Comparison of ENCODE assay signal across 1 cellular context in the genomic region with DNA sequence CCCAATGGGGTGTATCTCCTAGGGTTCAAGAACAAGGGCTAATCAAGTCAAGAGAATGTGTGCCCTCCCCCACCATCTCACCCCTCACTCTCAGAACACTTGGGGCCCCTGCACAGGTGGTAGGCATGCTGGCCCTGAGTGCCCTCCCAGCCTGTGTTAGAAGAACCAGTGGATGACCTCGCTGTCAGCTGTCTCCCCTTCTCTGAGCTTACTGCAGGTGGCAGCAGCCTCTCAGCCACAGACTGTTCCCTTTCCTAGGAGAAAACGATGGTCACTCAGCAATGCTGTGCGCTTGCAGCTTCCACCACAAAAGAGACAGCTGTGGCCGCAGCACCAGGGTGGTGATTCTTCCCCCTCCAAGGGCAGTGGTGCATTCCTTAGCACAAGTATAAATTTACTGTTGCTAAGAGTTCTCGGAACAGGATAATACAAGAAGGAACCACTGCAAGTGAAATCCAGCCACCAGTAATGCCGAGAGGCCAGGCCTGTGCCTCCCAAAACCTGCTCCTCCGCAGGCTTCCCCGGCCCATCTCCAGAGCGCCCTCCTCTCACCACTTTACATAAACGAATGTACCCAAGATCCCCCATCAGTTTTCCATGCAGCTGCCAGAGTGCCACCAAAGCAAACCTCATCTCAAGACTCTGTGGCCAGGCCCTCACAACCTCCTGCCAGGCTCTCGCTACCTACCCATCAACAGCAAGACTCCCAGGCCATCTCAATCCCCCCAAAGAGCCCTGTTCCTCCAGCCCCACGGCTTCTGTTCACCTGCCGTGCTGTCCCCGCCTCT.
TF ChIP-seq lines count a peak whose summit lies in the region.

No MANE protein-coding gene starts in this region.

TF ChIP-seq in HepG2, 621 proteins besides CTCF, POLR2A, EP300 and RAD21 (continued from another document and continues in another):
- TF ChIP-seq, protein P1, sequence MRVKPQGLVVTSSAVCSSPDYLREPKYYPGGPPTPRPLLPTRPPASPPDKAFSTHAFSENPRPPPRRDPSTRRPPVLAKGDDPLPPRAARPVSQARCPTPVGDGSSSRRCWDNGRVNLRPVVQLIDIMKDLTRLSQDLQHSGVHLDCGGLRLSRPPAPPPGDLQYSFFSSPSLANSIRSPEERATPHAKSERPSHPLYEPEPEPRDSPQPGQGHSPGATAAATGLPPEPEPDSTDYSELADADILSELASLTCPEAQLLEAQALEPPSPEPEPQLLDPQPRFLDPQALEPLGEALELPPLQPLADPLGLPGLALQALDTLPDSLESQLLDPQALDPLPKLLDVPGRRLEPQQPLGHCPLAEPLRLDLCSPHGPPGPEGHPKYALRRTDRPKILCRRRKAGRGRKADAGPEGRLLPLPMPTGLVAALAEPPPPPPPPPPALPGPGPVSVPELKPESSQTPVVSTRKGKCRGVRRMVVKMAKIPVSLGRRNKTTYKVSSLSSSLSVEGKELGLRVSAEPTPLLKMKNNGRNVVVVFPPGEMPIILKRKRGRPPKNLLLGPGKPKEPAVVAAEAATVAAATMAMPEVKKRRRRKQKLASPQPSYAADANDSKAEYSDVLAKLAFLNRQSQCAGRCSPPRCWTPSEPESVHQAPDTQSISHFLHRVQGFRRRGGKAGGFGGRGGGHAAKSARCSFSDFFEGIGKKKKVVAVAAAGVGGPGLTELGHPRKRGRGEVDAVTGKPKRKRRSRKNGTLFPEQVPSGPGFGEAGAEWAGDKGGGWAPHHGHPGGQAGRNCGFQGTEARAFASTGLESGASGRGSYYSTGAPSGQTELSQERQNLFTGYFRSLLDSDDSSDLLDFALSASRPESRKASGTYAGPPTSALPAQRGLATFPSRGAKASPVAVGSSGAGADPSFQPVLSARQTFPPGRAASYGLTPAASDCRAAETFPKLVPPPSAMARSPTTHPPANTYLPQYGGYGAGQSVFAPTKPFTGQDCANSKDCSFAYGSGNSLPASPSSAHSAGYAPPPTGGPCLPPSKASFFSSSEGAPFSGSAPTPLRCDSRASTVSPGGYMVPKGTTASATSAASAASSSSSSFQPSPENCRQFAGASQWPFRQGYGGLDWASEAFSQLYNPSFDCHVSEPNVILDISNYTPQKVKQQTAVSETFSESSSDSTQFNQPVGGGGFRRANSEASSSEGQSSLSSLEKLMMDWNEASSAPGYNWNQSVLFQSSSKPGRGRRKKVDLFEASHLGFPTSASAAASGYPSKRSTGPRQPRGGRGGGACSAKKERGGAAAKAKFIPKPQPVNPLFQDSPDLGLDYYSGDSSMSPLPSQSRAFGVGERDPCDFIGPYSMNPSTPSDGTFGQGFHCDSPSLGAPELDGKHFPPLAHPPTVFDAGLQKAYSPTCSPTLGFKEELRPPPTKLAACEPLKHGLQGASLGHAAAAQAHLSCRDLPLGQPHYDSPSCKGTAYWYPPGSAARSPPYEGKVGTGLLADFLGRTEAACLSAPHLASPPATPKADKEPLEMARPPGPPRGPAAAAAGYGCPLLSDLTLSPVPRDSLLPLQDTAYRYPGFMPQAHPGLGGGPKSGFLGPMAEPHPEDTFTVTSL (CRISPR knock-in tag; IDR thresholded peaks at IDR 0.05; ENCODE audit: borderline replicate concordance), result no peak
- TF ChIP-seq, protein P2, sequence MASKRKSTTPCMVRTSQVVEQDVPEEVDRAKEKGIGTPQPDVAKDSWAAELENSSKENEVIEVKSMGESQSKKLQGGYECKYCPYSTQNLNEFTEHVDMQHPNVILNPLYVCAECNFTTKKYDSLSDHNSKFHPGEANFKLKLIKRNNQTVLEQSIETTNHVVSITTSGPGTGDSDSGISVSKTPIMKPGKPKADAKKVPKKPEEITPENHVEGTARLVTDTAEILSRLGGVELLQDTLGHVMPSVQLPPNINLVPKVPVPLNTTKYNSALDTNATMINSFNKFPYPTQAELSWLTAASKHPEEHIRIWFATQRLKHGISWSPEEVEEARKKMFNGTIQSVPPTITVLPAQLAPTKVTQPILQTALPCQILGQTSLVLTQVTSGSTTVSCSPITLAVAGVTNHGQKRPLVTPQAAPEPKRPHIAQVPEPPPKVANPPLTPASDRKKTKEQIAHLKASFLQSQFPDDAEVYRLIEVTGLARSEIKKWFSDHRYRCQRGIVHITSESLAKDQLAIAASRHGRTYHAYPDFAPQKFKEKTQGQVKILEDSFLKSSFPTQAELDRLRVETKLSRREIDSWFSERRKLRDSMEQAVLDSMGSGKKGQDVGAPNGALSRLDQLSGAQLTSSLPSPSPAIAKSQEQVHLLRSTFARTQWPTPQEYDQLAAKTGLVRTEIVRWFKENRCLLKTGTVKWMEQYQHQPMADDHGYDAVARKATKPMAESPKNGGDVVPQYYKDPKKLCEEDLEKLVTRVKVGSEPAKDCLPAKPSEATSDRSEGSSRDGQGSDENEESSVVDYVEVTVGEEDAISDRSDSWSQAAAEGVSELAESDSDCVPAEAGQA (IDR thresholded peaks at IDR 0.05; ENCODE audit: low read depth), result no peak
- TF ChIP-seq, protein P2 (CRISPR knock-in tag; IDR thresholded peaks at IDR 0.05; ENCODE audit: borderline replicate concordance), result no peak
- TF ChIP-seq CREM (IDR thresholded peaks at IDR 0.05), result no peak
- TF ChIP-seq CREM (CRISPR knock-in tag; IDR thresholded peaks at IDR 0.05), result no peak
- TF ChIP-seq, protein P3, sequence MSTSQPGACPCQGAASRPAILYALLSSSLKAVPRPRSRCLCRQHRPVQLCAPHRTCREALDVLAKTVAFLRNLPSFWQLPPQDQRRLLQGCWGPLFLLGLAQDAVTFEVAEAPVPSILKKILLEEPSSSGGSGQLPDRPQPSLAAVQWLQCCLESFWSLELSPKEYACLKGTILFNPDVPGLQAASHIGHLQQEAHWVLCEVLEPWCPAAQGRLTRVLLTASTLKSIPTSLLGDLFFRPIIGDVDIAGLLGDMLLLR (CRISPR knock-in tag; IDR thresholded peaks at IDR 0.05), result no peak
- no peak for TF ChIP-seq RBM22 (optimal IDR thresholded peaks at IDR 0.05; ENCODE audit: low read length)
- TF ChIP-seq, protein P4, sequence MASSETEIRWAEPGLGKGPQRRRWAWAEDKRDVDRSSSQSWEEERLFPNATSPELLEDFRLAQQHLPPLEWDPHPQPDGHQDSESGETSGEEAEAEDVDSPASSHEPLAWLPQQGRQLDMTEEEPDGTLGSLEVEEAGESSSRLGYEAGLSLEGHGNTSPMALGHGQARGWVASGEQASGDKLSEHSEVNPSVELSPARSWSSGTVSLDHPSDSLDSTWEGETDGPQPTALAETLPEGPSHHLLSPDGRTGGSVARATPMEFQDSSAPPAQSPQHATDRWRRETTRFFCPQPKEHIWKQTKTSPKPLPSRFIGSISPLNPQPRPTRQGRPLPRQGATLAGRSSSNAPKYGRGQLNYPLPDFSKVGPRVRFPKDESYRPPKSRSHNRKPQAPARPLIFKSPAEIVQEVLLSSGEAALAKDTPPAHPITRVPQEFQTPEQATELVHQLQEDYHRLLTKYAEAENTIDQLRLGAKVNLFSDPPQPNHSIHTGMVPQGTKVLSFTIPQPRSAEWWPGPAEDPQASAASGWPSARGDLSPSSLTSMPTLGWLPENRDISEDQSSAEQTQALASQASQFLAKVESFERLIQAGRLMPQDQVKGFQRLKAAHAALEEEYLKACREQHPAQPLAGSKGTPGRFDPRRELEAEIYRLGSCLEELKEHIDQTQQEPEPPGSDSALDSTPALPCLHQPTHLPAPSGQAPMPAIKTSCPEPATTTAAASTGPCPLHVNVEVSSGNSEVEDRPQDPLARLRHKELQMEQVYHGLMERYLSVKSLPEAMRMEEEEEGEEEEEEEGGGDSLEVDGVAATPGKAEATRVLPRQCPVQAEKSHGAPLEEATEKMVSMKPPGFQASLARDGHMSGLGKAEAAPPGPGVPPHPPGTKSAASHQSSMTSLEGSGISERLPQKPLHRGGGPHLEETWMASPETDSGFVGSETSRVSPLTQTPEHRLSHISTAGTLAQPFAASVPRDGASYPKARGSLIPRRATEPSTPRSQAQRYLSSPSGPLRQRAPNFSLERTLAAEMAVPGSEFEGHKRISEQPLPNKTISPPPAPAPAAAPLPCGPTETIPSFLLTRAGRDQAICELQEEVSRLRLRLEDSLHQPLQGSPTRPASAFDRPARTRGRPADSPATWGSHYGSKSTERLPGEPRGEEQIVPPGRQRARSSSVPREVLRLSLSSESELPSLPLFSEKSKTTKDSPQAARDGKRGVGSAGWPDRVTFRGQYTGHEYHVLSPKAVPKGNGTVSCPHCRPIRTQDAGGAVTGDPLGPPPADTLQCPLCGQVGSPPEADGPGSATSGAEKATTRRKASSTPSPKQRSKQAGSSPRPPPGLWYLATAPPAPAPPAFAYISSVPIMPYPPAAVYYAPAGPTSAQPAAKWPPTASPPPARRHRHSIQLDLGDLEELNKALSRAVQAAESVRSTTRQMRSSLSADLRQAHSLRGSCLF (CRISPR knock-in tag; IDR thresholded peaks at IDR 0.05; ENCODE audit: borderline replicate concordance), result no peak
- TF ChIP-seq, protein P5, sequence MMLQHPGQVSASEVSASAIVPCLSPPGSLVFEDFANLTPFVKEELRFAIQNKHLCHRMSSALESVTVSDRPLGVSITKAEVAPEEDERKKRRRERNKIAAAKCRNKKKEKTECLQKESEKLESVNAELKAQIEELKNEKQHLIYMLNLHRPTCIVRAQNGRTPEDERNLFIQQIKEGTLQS (CRISPR knock-in tag; IDR thresholded peaks at IDR 0.05), result no peak
- TF ChIP-seq ZNF564 (CRISPR knock-in tag; IDR thresholded peaks at IDR 0.05), result no peak
- TF ChIP-seq, protein P6, sequence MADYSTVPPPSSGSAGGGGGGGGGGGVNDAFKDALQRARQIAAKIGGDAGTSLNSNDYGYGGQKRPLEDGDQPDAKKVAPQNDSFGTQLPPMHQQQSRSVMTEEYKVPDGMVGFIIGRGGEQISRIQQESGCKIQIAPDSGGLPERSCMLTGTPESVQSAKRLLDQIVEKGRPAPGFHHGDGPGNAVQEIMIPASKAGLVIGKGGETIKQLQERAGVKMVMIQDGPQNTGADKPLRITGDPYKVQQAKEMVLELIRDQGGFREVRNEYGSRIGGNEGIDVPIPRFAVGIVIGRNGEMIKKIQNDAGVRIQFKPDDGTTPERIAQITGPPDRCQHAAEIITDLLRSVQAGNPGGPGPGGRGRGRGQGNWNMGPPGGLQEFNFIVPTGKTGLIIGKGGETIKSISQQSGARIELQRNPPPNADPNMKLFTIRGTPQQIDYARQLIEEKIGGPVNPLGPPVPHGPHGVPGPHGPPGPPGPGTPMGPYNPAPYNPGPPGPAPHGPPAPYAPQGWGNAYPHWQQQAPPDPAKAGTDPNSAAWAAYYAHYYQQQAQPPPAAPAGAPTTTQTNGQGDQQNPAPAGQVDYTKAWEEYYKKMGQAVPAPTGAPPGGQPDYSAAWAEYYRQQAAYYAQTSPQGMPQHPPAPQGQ (CRISPR knock-in tag; IDR thresholded peaks at IDR 0.05; ENCODE audit: borderline replicate concordance), result no peak
- no peak for TF ChIP-seq SATB2 (CRISPR knock-in tag; IDR thresholded peaks at IDR 0.05)
- no peak for TF ChIP-seq SCMH1 (CRISPR knock-in tag; IDR thresholded peaks at IDR 0.05; ENCODE audit: borderline replicate concordance)
- no peak for TF ChIP-seq JDP2 (CRISPR knock-in tag; IDR thresholded peaks at IDR 0.05; ENCODE audit: borderline replicate concordance)
- TF ChIP-seq, protein P7, sequence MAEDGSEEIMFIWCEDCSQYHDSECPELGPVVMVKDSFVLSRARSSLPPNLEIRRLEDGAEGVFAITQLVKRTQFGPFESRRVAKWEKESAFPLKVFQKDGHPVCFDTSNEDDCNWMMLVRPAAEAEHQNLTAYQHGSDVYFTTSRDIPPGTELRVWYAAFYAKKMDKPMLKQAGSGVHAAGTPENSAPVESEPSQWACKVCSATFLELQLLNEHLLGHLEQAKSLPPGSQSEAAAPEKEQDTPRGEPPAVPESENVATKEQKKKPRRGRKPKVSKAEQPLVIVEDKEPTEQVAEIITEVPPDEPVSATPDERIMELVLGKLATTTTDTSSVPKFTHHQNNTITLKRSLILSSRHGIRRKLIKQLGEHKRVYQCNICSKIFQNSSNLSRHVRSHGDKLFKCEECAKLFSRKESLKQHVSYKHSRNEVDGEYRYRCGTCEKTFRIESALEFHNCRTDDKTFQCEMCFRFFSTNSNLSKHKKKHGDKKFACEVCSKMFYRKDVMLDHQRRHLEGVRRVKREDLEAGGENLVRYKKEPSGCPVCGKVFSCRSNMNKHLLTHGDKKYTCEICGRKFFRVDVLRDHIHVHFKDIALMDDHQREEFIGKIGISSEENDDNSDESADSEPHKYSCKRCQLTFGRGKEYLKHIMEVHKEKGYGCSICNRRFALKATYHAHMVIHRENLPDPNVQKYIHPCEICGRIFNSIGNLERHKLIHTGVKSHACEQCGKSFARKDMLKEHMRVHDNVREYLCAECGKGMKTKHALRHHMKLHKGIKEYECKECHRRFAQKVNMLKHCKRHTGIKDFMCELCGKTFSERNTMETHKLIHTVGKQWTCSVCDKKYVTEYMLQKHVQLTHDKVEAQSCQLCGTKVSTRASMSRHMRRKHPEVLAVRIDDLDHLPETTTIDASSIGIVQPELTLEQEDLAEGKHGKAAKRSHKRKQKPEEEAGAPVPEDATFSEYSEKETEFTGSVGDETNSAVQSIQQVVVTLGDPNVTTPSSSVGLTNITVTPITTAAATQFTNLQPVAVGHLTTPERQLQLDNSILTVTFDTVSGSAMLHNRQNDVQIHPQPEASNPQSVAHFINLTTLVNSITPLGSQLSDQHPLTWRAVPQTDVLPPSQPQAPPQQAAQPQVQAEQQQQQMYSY (CRISPR knock-in tag; IDR thresholded peaks at IDR 0.05), result no peak
